29 cellular contexts compared by ENCODE assay signal in the genomic region with DNA sequence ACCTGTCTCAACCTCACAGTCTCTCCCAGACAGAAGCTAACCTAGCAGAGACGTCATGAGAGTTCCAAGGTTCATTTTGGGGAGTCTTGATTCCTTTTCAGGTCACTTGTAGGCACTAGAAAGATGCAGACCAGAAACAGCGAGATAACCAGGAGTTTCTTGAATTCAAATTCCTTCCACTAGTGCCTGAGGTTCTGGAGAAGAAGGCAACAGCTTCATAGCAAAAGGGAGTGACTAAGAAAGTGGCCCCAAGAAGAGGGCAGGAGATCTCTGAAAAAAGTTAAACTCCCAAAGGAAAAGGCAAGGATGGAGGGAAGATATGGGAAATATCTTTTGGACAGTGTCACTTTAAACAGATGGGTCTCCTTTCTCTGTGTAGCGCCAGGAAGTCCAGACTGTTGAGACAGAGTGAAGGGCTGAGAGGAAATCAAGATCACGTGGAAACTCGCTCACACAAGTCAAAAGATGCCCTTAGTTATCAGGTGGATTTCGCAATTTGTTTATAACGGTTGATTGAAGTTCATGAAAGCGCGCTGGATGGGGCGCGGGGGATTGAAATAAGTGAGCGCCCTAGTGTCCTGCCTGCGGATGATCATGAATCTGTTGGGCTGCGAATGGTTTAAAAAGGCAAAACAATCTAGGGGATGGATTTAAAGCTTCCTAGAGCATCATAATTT. TPM values are rescaled to one million over a fixed set of nuclear protein-coding genes. Genes with fewer than 3 reads are reported as not detected.
"Had no signal": no experiment of that assay in that cellular context is flagged by ENCODE, and none has a peak within 500 bp of the region (broad histone marks: within the 10 kb centered on the region; RNA-seq: fewer than 3 reads in every experiment).

No MANE protein-coding gene starts in this region.

- H3K4me3 ChIP-seq: colonic mucosa, esophagus muscularis mucosa, gastroesophageal sphincter, heart left ventricle, hepatocyte, left lung, neural progenitor cell, prostate gland, skin epidermis, spleen, thoracic aorta, tibial nerve, upper lobe of left lung had no signal

- H3K27ac ChIP-seq: colonic mucosa, esophagus muscularis mucosa, foreskin keratinocyte, gastroesophageal sphincter, heart left ventricle, hepatocyte, left lung, neural progenitor cell, prostate gland, skin epidermis, spleen, thoracic aorta, tibial nerve, upper lobe of left lung had no signal

- H3K4me3 Mint-ChIP-seq: dendritic cell treated with granulocyte-macrophage colony-stimulating factor and Interleukin-4, amounts not matched to agents 40 ng/mL and 50 ng/mL, for 4 days; naive thymus-derived CD4-positive, alpha-beta T cell; nephron; stimulated activated naive B cell treated with anti-CD40 and anti-IgM and Interleukin-4, amounts not matched to agents 10 μg/mL and 1 μg/mL and 100 μg/mL, for 72 hours; stimulated activated naive CD8-positive, alpha-beta T cell treated with anti-CD3 and anti-CD28 coated beads, Interleukin-15, Interleukin-2, amounts not matched to agents 100 ng/mL and 50 ng/mL, for 24 hours had no signal

- DNase-seq: colonic mucosa; effector CD8-positive, alpha-beta T cell; foreskin keratinocyte; heart left ventricle; left cardiac atrium; left lung; mesendoderm; midbrain; naive thymus-derived CD4-positive, alpha-beta T cell; right cardiac atrium; spleen; stimulated activated CD4-positive, alpha-beta T cell treated with anti-CD3 and anti-CD28 coated beads, Interleukin-4, amount 100 ng/mL, for 4 hours; stimulated activated naive B cell treated with anti-CD40 and anti-IgM and Interleukin-4, amounts not matched to agents 10 μg/mL and 1 μg/mL and 100 μg/mL, for 72 hours; upper lobe of left lung had no signal

- H3K9me3 Mint-ChIP-seq: dendritic cell treated with granulocyte-macrophage colony-stimulating factor and Interleukin-4, amounts not matched to agents 40 ng/mL and 50 ng/mL, for 4 days; nephron; stimulated activated naive CD8-positive, alpha-beta T cell treated with anti-CD3 and anti-CD28 coated beads, Interleukin-15, Interleukin-2, amounts not matched to agents 100 ng/mL and 50 ng/mL, for 24 hours had no signal

- H2AFZ ChIP-seq: hepatocyte, neural progenitor cell had no signal

- H3K9ac ChIP-seq: neural progenitor cell had no signal

- H3K4me2 ChIP-seq: hepatocyte, neural progenitor cell had no signal

- H3K9me3 ChIP-seq: colonic mucosa, heart left ventricle, left lung, prostate gland, thoracic aorta, upper lobe of left lung had no signal

- H3K4me1 ChIP-seq: colonic mucosa, foreskin keratinocyte, heart left ventricle, left lung, neural progenitor cell, prostate gland, tibial nerve had no signal

- H3K36me3 ChIP-seq: colonic mucosa, esophagus muscularis mucosa, gastroesophageal sphincter, heart left ventricle, left lung, neural progenitor cell, prostate gland, spleen, thoracic aorta, tibial nerve, upper lobe of left lung had no signal

- ATAC-seq: foreskin keratinocyte; gastroesophageal sphincter; heart left ventricle; left cardiac atrium; left lung; naive thymus-derived CD4-positive, alpha-beta T cell; right cardiac atrium; stimulated activated naive B cell treated with anti-CD40 and anti-IgM and Interleukin-4, amounts not matched to agents 10 μg/mL and 1 μg/mL and 100 μg/mL, for 72 hours had no signal

- H3K79me2 ChIP-seq: hepatocyte had no signal

- H3K36me3 Mint-ChIP-seq: stimulated activated naive B cell treated with anti-CD40 and anti-IgM and Interleukin-4, amounts not matched to agents 10 μg/mL and 1 μg/mL and 100 μg/mL, for 72 hours had no signal

- H3K27ac Mint-ChIP-seq: dendritic cell treated with granulocyte-macrophage colony-stimulating factor and Interleukin-4, amounts not matched to agents 40 ng/mL and 50 ng/mL, for 4 days; naive thymus-derived CD4-positive, alpha-beta T cell; nephron; neural progenitor cell; stimulated activated naive B cell treated with anti-CD40 and anti-IgM and Interleukin-4, amounts not matched to agents 10 μg/mL and 1 μg/mL and 100 μg/mL, for 72 hours; stimulated activated naive CD8-positive, alpha-beta T cell treated with anti-CD3 and anti-CD28 coated beads, Interleukin-15, Interleukin-2, amounts not matched to agents 100 ng/mL and 50 ng/mL, for 24 hours had no signal

RNA-seq across cellular contexts. Expression of gene PRSS16, which starts 4.8 kb away (rescaled TPM):
- total RNA-seq: endothelial cell of umbilical vein, esophagus muscularis mucosa, fibroblast of lung, lung microvascular endothelial cell, osteocyte, thoracic aorta, tibial nerve had no signal
- polyA plus RNA-seq: endothelial cell of umbilical vein, fibroblast of lung, heart left ventricle had no signal
